In the genomic region with DNA sequence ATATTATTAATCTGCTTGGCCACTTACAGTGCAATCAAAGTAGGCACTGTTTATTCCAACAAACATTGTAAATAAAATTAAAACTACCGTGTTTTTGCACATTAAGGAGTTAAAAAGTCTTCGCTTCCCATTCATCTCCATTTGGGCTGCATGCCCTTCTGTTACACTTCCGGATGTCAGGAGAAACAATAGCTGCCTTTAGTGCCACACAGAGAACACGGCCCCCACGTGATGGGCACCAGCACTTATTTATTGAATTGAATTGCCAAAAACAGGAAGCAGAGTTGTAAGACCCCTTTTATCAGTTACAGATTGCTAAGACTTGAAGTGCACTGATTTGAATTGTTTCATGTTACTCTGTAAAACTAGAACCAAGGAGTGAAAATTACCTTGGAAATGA, we compare ENCODE assay signal across 13 cellular contexts.
DNase-seq lines count a peak whose midpoint lies in the region; ATAC-seq, FAIRE-seq and TF ChIP-seq lines count a peak whose summit lies in the region.
"Had no signal": no experiment of that assay in that cellular context is flagged by ENCODE, and none has a peak within 500 bp of the region (broad histone marks: within the 10 kb centered on the region; RNA-seq: fewer than 3 reads in every experiment).

No MANE protein-coding gene starts in this region.

- H3K27ac ChIP-seq in layer of hippocampus (ENCODE audit: low read depth, low read length) = peak overlapping the region; percentile 27
- H3K27ac ChIP-seq: left ventricle myocardium inferior had no signal

- H3K27me3 Mint-ChIP-seq in MCF 10A (ENCODE audit: insufficient read depth, unreplicated experiment) = no peaks in the 10 kb centered on the region

- peak overlapping the region; percentile 7 for H3K27ac Mint-ChIP-seq in MCF 10A (ENCODE audit: low read depth, unreplicated experiment)

- H3K4me1 Mint-ChIP-seq in MCF 10A (ENCODE audit: insufficient read depth, unreplicated experiment) = peaks cover 27% of the 10 kb centered on the region

- POLR2A ChIA-PET in MCF 10A (lab: Yijun Ruan, JAX) = interaction anchor here (0.7 to 1.6 kb wide), 3 partner anchors 9 to 79 kb away, joined by 3 to 5 read pairs (median 3); no protein-coding TSS in a partner anchor

- TF ChIP-seq CTCF in MCF 10A (IDR thresholded peaks at IDR 0.05; ENCODE audit: unreplicated experiment) (no peak), GM13976 (IDR thresholded peaks at IDR 0.05; ENCODE audit: borderline replicate concordance, control extremely low read depth, extremely low read depth, insufficient read depth, missing control alignments) (no peak)

- H3K9me3 Mint-ChIP-seq in MCF 10A (ENCODE audit: unreplicated experiment) = no peaks in the 10 kb centered on the region

- ATAC-seq in GM18909 (IDR thresholded peaks at IDR 0.05; ENCODE audit: poor library complexity, unreplicated experiment) = no peak
- no peak for ATAC-seq in GM18520 (IDR thresholded peaks at IDR 0.05; ENCODE audit: unreplicated experiment)

- no peaks in the 10 kb centered on the region for H3K27me3 ChIP-seq in layer of hippocampus (ENCODE audit: control insufficient read depth, insufficient read depth, low read length)
- H3K27me3 ChIP-seq: heart right ventricle had no signal

- H3K4me3 Mint-ChIP-seq in MCF 10A (ENCODE audit: unreplicated experiment) = no peak overlapping the region

- intact Hi-C loops in MCF 10A (cut with micrococcal nuclease) = no loop called here
- intact Hi-C loops in posterior cingulate gyrus (cut with DNase I) = no loop called here

- no TSS peak for BruUV-seq in MCF 10A (replicated peaks; lab: Mats Ljungman, UMichigan)

- DNase-seq in GM19239 (ENCODE audit: insufficient read length, low spot score) (no peak), MCF 10A (ENCODE audit: unreplicated experiment) (no peak), posterior cingulate gyrus (peak in 7 of 10 donors; percentile 33 to 81 (median 55)), GM13976 (ENCODE audit: low spot score) (no peak)
- DNase-seq in activated CD4-positive, alpha-beta T cell treated with anti-CD3 and anti-CD28 coated beads, Interleukin-2, amount 50 U/mL, for 48 hours = no peak
- DNase-seq: activated CD8-positive, alpha-beta memory T cell treated with anti-CD3 and anti-CD28 coated beads for 24 hours; activated gamma-delta T cell treated with Interleukin-2 at 50 U/mL for 16 hours; heart right ventricle; left ventricle myocardium inferior; NCI-H2171 had no signal

- H3K36me3 Mint-ChIP-seq in MCF 10A (ENCODE audit: insufficient read depth, unreplicated experiment) = peaks cover 19% of the 10 kb centered on the region

- in situ Hi-C loops in GM13976 (cut with MboI; ENCODE audit: low sequenced_read_pairs, unreplicated experiment) = no loop called here

- CTCF ChIA-PET in MCF 10A (lab: Yijun Ruan, JAX) = no interaction called here

- FAIRE-seq in GM19239 (lab: Jason Lieb, UNC) = peak; percentile 58

Comparison
In these comparisons a context has a peak if more than half of its experiments do, and no peak if none do; other contexts are left out.
1. DNase-seq: peak in posterior cingulate gyrus (7 of 10); none in GM19239 (single experiment), MCF 10A (single experiment), GM13976 (single experiment) and activated CD4-positive, alpha-beta T cell treated with anti-CD3 and anti-CD28 coated beads, Interleukin-2, amount 50 U/mL, for 48 hours (0 of 2).